ENCODE assay signal across 22 cellular contexts in the genomic region with DNA sequence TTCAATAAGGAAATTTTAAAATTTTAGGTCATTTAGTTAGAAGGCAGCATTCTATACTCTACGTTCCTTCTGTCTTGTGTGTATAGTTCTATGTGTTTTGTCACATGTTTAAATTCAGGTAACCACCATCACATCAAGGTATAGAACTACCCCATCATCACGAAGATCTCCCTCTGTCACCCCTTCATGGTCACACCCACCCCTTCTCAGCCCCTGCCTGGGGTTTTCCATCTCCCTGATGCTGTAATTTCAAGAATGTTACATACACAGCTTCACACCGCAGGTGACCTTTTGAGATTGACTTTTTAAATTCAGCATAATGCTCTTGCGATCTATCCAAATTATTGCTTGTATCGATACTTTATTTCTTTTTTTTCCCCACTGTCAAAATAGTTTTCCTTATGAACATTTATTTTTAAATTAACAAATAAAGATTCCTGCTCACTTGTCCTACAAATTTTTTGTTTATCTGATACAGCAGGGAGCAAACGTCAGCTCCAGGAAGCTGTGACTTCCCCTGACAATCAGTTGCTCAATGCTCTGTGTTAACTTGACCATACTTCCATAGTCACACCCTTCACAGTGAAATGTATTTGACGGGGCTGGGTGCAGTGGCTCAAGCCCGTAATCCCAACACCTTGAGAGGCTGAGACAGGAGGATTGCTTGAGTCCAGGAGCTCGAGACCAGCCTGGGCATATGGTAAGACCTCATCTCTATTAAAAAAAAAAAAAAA. TPM values are rescaled to one million over a fixed set of nuclear protein-coding genes. Genes with fewer than 3 reads are reported as not detected.
A peak's percentile ranks its signal among the peaks of the same experiment; 100 is the strongest.
DNase-seq lines count a peak whose midpoint lies in the region; ATAC-seq, FAIRE-seq and TF ChIP-seq lines count a peak whose summit lies in the region.
"Had no signal": no experiment of that assay in that cellular context is flagged by ENCODE, and none has a peak within 500 bp of the region (broad histone marks: within the 10 kb centered on the region; RNA-seq: fewer than 3 reads in every experiment).

No MANE protein-coding gene starts in this region.

- ATAC-seq in right lobe of liver: peak; percentile 62 to 88 (median 83)
- ATAC-seq in HepG2: no peak
- peak; percentile 61 for ATAC-seq in activated naive CD8-positive, alpha-beta T cell treated with anti-CD3 and anti-CD28 coated beads, Interleukin-2, amount 50 U/mL, for 24 hours
- ATAC-seq in upper lobe of left lung (ENCODE audit: low FRiP score in 2 of 2): peak in 1 of 2 donors; percentile 61

- H3K4me3 ChIP-seq in right lobe of liver (no peak overlapping the region), HepG2 (replicated peaks in 1 of 3; ENCODE audit: insufficient read depth in 1 of 3, low read depth in 2 of 3, low read length in 3 of 3) (no peak overlapping the region), upper lobe of left lung (peak overlapping the region in 1 of 4 donors; percentile 22)
- H3K4me3 ChIP-seq: tibial artery had no signal

- 46% methylated on average over 9 of the region's 9 CpGs for WGBS in right lobe of liver (ENCODE audit: insufficient coverage, low coverage, low lambda C conversion rate, missing lambda C conversion rate)
- WGBS in HepG2 (ENCODE audit: low lambda C conversion rate): 28% methylated on average over 9 of the region's 9 CpGs
- 48% methylated on average over 9 of the region's 9 CpGs for WGBS in upper lobe of left lung, 2 donors

- no peaks in the 10 kb centered on the region for H3K79me2 ChIP-seq in HepG2 (ENCODE audit: insufficient read depth, low read length)

- POLR2A ChIA-PET in HepG2 (lab: Yijun Ruan, JAX): no interaction called here

- no peaks in the 10 kb centered on the region for H4K20me1 ChIP-seq in HepG2 (ENCODE audit: insufficient read depth, low read length)

- peak overlapping the region in 1 of 3 donors; percentile 43 for H3K27ac ChIP-seq in right lobe of liver
- no peak overlapping the region for H3K27ac ChIP-seq in HepG2 (ENCODE audit: extremely low read length, insufficient read depth, low read length)
- H3K27ac ChIP-seq in upper lobe of left lung: peak overlapping the region; percentile 71 to 86 (median 76)
- H3K27ac ChIP-seq: tibial artery had no signal

- H3K36me3 ChIP-seq in right lobe of liver: no peaks in the 10 kb centered on the region
- no peaks in the 10 kb centered on the region for H3K36me3 ChIP-seq in HepG2 (replicated peaks in 1 of 2; ENCODE audit: control insufficient read depth in 1 of 2, insufficient read depth in 2 of 2, low read length in 2 of 2)
- H3K36me3 ChIP-seq in upper lobe of left lung: no peaks in the 10 kb centered on the region
- H3K36me3 ChIP-seq: tibial artery had no signal

- H3K27ac Mint-ChIP-seq in activated naive CD8-positive, alpha-beta T cell treated with anti-CD3 and anti-CD28 coated beads, Interleukin-2, amount 50 U/mL, for 24 hours: no peak overlapping the region
- H3K27ac Mint-ChIP-seq: memory B cell had no signal

- no peak overlapping the region for H3K4me2 ChIP-seq in HepG2 (ENCODE audit: low read depth, low read length)

- TF ChIP-seq CTCF in right lobe of liver (IDR thresholded peaks at IDR 0.05) (no peak), HepG2 (CRISPR knock-in tag; IDR thresholded peaks at IDR 0.05) (no peak), upper lobe of left lung (IDR thresholded peaks at IDR 0.05) (no peak)

- no peak overlapping the region for H2AFZ ChIP-seq in HepG2 (ENCODE audit: low read length)

- in situ Hi-C loops in HepG2 (cut with HindIII; ENCODE audit: extremely low pct_ligation_motif_present, low pct_unique_long_range_greater_than_20kb): no loop called here

- H3K4me1 ChIP-seq in right lobe of liver: no peaks in the 10 kb centered on the region
- no peaks in the 10 kb centered on the region for H3K4me1 ChIP-seq in HepG2 (ENCODE audit: insufficient read depth, low read length)
- H3K4me1 ChIP-seq in upper lobe of left lung: peaks cover 14 to 29% (median 16%) of the 10 kb centered on the region in 4 donors
- H3K4me1 ChIP-seq: tibial artery had no signal

- no peaks in the 10 kb centered on the region for H3K27me3 ChIP-seq in right lobe of liver
- peaks cover 0 to 3% of the 10 kb centered on the region in 2 experiments; a peak in 3 of 5 replicates for H3K27me3 ChIP-seq in HepG2 (ENCODE audit: control insufficient read depth in 1 of 2, insufficient read depth in 2 of 2, low read length in 2 of 2)
- H3K27me3 ChIP-seq in upper lobe of left lung: no peaks in the 10 kb centered on the region
- H3K27me3 ChIP-seq: tibial artery had no signal

- no peaks in the 10 kb centered on the region for H3K36me3 Mint-ChIP-seq in activated naive CD8-positive, alpha-beta T cell treated with anti-CD3 and anti-CD28 coated beads, Interleukin-2, amount 50 U/mL, for 24 hours (ENCODE audit: low read depth)
- H3K36me3 Mint-ChIP-seq: memory B cell had no signal

- CTCF ChIA-PET in HepG2 (lab: Yijun Ruan, JAX; ENCODE audit: low intra/inter-chr PET ratio, low total read pairs): no interaction called here

- no peak for FAIRE-seq in HepG2 (lab: Jason Lieb, UNC)
- FAIRE-seq: G401.6 had no signal

- H3K9me3 Mint-ChIP-seq in activated naive CD8-positive, alpha-beta T cell treated with anti-CD3 and anti-CD28 coated beads, Interleukin-2, amount 50 U/mL, for 24 hours: no peaks in the 10 kb centered on the region
- H3K9me3 Mint-ChIP-seq: memory B cell had no signal

- peak in 1 of 3 donors; percentile 42 for DNase-seq in right lobe of liver
- DNase-seq in HepG2 (ENCODE audit: low spot score): no peak
- DNase-seq in NOMO-1 (lab: John Stamatoyannopoulos, UW; ENCODE audit: unreplicated experiment in 2 of 2): peak; percentile 10 to 43
- DNase-seq in activated naive CD8-positive, alpha-beta T cell treated with anti-CD3 and anti-CD28 coated beads, Interleukin-2, amount 50 U/mL, for 24 hours: no peak
- peak in 1 of 2 donors; percentile 53 for DNase-seq in upper lobe of left lung
- no peak for DNase-seq in NCI-H1694 treated with DMSO at 0.1 percent for 48 hours (lab: John Stamatoyannopoulos, UW)
- DNase-seq in mucosa of gallbladder (ENCODE audit: low spot score): no peak
- DNase-seq in NCI-H2081 (lab: John Stamatoyannopoulos, UW): no peak
- DNase-seq: activated effector memory CD4-positive, alpha-beta T cell treated with Interleukin-2 at 50 U/mL for 16 hours; cerebellar nuclear complex; effector memory CD4-positive, alpha-beta T cell; glutamatergic neuron; NCI-H1436 treated with DMSO at 0.1 percent for 48 hours; NCI-H226; NK-92 treated with Interleukin-12 subunit alpha and Interleukin-12 subunit beta, amount 100 ng/mL, for 24 hours; tibial artery had no signal

- no peak overlapping the region for H3K9ac ChIP-seq in HepG2 (ENCODE audit: insufficient read depth, low read depth, low read length)

- H3K9me3 ChIP-seq in right lobe of liver: no peaks in the 10 kb centered on the region
- H3K9me3 ChIP-seq in HepG2 (ENCODE audit: low read length): no peaks in the 10 kb centered on the region
- no peaks in the 10 kb centered on the region for H3K9me3 ChIP-seq in upper lobe of left lung
- H3K9me3 ChIP-seq: tibial artery had no signal

- H3K27me3 Mint-ChIP-seq in activated naive CD8-positive, alpha-beta T cell treated with anti-CD3 and anti-CD28 coated beads, Interleukin-2, amount 50 U/mL, for 24 hours: peaks cover 28% of the 10 kb centered on the region

- TF ChIP-seq POLR2A in right lobe of liver (IDR thresholded peaks at IDR 0.05) (no peak), HepG2 (IDR thresholded peaks at IDR 0.05; ENCODE audit: insufficient read depth in 1 of 2, low read depth in 2 of 2, low read length in 2 of 2) (no peak), upper lobe of left lung (IDR thresholded peaks at IDR 0.05) (peak in 1 of 4 donors; percentile 16)

- no TSS peak for BruUV-seq in HepG2 (replicated peaks; lab: Mats Ljungman, UMichigan)

- peaks cover 23% of the 10 kb centered on the region for H3K4me1 Mint-ChIP-seq in activated naive CD8-positive, alpha-beta T cell treated with anti-CD3 and anti-CD28 coated beads, Interleukin-2, amount 50 U/mL, for 24 hours
- H3K4me1 Mint-ChIP-seq: memory B cell had no signal

- no peak for TF ChIP-seq RAD21 in HepG2 (CRISPR knock-in tag; IDR thresholded peaks at IDR 0.05)

- H3K4me3 Mint-ChIP-seq in activated naive CD8-positive, alpha-beta T cell treated with anti-CD3 and anti-CD28 coated beads, Interleukin-2, amount 50 U/mL, for 24 hours: no peak overlapping the region
- H3K4me3 Mint-ChIP-seq: memory B cell had no signal

- intact Hi-C loops in right lobe of liver (cut with DNase I) (no loop called here), HepG2 (cut with micrococcal nuclease; ENCODE audit: unreplicated experiment) (no loop called here)

- TF ChIP-seq EP300 in HepG2 (IDR thresholded peaks at IDR 0.05; ENCODE audit: low read depth in 2 of 2, low read length in 2 of 2) (no peak), HepG2 (CRISPR knock-in tag; IDR thresholded peaks at IDR 0.05; ENCODE audit: borderline replicate concordance) (no peak), upper lobe of left lung (IDR thresholded peaks at IDR 0.05) (peak in 3 of 4 donors; percentile 13 to 67 (median 61))

RNA-seq across cellular contexts. Expression of a gene that starts 10.2 kb away (rescaled TPM):
- total RNA-seq in right lobe of liver (under 1 TPM; 0.18 to 0.93 (median 0.32) TPM), HepG2 (2016; rRNA removed; fragmentation: Illumina TruSeq; extraction: Trizol) (not detected in 2 replicates), upper lobe of left lung (10 to 100 TPM in 1 of 6 donors, 1 to 10 TPM in 4, not detected in 1; 1.2 to 10.0 (median 3.6) TPM), mucosa of gallbladder (47.3 TPM)
- total RNA-seq in HepG2 (2016; cell fraction: cytosol; rRNA removed; fragmentation: Illumina TruSeq; extraction: Trizol; ENCODE audit: low read depth): not detected in 2 replicates
- total RNA-seq in HepG2 (2016; cell fraction: insoluble cytoplasmic fraction; rRNA removed; fragmentation: Illumina TruSeq; extraction: Trizol): not detected in 2 replicates
- not detected in 2 replicates for total RNA-seq in HepG2 (2016; cell fraction: membrane; rRNA removed; fragmentation: Illumina TruSeq; extraction: Trizol)
- total RNA-seq in HepG2 (2016; cell fraction: nucleus; rRNA removed; fragmentation: Illumina TruSeq; extraction: Trizol): not detected in 2 replicates
- not detected in 2 replicates for polyA plus RNA-seq in HepG2 (2011; rRNA removed)
- polyA plus RNA-seq in HepG2 (2011; cell fraction: cytosol; rRNA removed): not detected in 2 replicates
- polyA plus RNA-seq in HepG2 (2011; cell fraction: nucleus; rRNA removed): not detected in 2 replicates
- polyA plus RNA-seq in HepG2 (2012): not detected in 2 replicates
- not detected in 2 replicates for polyA plus RNA-seq in HepG2 (2016; cell fraction: cytosol; fragmentation: Illumina TruSeq; extraction: Trizol; ENCODE audit: low read depth)
- not detected in 2 replicates for polyA plus RNA-seq in HepG2 (2016; cell fraction: insoluble cytoplasmic fraction; fragmentation: Illumina TruSeq; extraction: Trizol; ENCODE audit: low read depth)
- polyA plus RNA-seq in HepG2 (2016; cell fraction: membrane; fragmentation: Illumina TruSeq; extraction: Trizol; ENCODE audit: low read depth): not detected in 2 replicates
- polyA plus RNA-seq in HepG2 (2016; cell fraction: nucleus; fragmentation: Illumina TruSeq; extraction: Trizol; ENCODE audit: insufficient read depth, low read depth): not detected in 2 replicates
- not detected in 2 replicates for polyA minus RNA-seq in HepG2 (2011; rRNA and poly(A)+ RNA removed; ENCODE audit: low replicate concordance)
- not detected in 2 replicates for polyA minus RNA-seq in HepG2 (2011; cell fraction: cytosol; rRNA and poly(A)+ RNA removed)
- not detected in 2 replicates for polyA minus RNA-seq in HepG2 (2011; cell fraction: nucleus; rRNA and poly(A)+ RNA removed)
- total RNA-seq: H4; pulmonary artery endothelial cell; T-helper 2 cell treated with Interferon-gamma antibody and Interleukin-4, amounts not matched to agents 100 ng/mL and 5 ng/mL, for 36 hours had no signal
- polyA plus RNA-seq: neural cell had no signal

RNA-seq across cellular contexts. Expression of a gene that starts 48.1 kb away (rescaled TPM):
- total RNA-seq in right lobe of liver (1 to 10 TPM; 3.6 to 9.0 (median 6.0) TPM), HepG2 (2016; rRNA removed; fragmentation: Illumina TruSeq; extraction: Trizol) (18.9 and 19.4 TPM in 2 replicates), upper lobe of left lung (10 to 100 TPM; 19.6 to 41.2 (median 26.1) TPM), mucosa of gallbladder (34.7 TPM)
- 5.7 and 6.2 TPM in 2 replicates for total RNA-seq in HepG2 (2016; cell fraction: cytosol; rRNA removed; fragmentation: Illumina TruSeq; extraction: Trizol; ENCODE audit: low read depth)
- total RNA-seq in HepG2 (2016; cell fraction: insoluble cytoplasmic fraction; rRNA removed; fragmentation: Illumina TruSeq; extraction: Trizol): 20.1 and 22.7 TPM in 2 replicates
- 10.4 and 12.0 TPM in 2 replicates for total RNA-seq in HepG2 (2016; cell fraction: membrane; rRNA removed; fragmentation: Illumina TruSeq; extraction: Trizol)
- total RNA-seq in HepG2 (2016; cell fraction: nucleus; rRNA removed; fragmentation: Illumina TruSeq; extraction: Trizol): 19.0 and 23.1 TPM in 2 replicates
- polyA plus RNA-seq in HepG2 (2011; rRNA removed): 8.2 and 8.4 TPM in 2 replicates
- 2.3 and 4.2 TPM in 2 replicates for polyA plus RNA-seq in HepG2 (2011; cell fraction: cytosol; rRNA removed)
- polyA plus RNA-seq in HepG2 (2011; cell fraction: nucleus; rRNA removed): 10.7 and 13.1 TPM in 2 replicates
- polyA plus RNA-seq in HepG2 (2012): 12.0 and 13.8 TPM in 2 replicates
- 4.5 and 6.5 TPM in 2 replicates for polyA plus RNA-seq in HepG2 (2016; cell fraction: cytosol; fragmentation: Illumina TruSeq; extraction: Trizol; ENCODE audit: low read depth)
- polyA plus RNA-seq in HepG2 (2016; cell fraction: insoluble cytoplasmic fraction; fragmentation: Illumina TruSeq; extraction: Trizol; ENCODE audit: low read depth): 12.0 and 13.7 TPM in 2 replicates
- 7.0 and 7.5 TPM in 2 replicates for polyA plus RNA-seq in HepG2 (2016; cell fraction: membrane; fragmentation: Illumina TruSeq; extraction: Trizol; ENCODE audit: low read depth)
- 22.7 and 27.8 TPM in 2 replicates for polyA plus RNA-seq in HepG2 (2016; cell fraction: nucleus; fragmentation: Illumina TruSeq; extraction: Trizol; ENCODE audit: insufficient read depth, low read depth)
- polyA minus RNA-seq in HepG2 (2011; rRNA and poly(A)+ RNA removed; ENCODE audit: low replicate concordance): 0.80 and 9.4 TPM in 2 replicates
- polyA minus RNA-seq in HepG2 (2011; cell fraction: cytosol; rRNA and poly(A)+ RNA removed): 7.9 and 8.4 TPM in 2 replicates
- 19.1 and 29.2 TPM in 2 replicates for polyA minus RNA-seq in HepG2 (2011; cell fraction: nucleus; rRNA and poly(A)+ RNA removed)

Comparison
In these comparisons a context has a peak if more than half of its experiments do, and no peak if none do; other contexts are left out.
1. DNase-seq: peak in NOMO-1 (2 of 2); none in HepG2 (single experiment), activated naive CD8-positive, alpha-beta T cell treated with anti-CD3 and anti-CD28 coated beads, Interleukin-2, amount 50 U/mL, for 24 hours (single experiment), NCI-H1694 treated with DMSO at 0.1 percent for 48 hours (single experiment), mucosa of gallbladder (single experiment) and NCI-H2081 (0 of 2).